Comparison of ENCODE assay signal across 20 cellular contexts in the genomic region with DNA sequence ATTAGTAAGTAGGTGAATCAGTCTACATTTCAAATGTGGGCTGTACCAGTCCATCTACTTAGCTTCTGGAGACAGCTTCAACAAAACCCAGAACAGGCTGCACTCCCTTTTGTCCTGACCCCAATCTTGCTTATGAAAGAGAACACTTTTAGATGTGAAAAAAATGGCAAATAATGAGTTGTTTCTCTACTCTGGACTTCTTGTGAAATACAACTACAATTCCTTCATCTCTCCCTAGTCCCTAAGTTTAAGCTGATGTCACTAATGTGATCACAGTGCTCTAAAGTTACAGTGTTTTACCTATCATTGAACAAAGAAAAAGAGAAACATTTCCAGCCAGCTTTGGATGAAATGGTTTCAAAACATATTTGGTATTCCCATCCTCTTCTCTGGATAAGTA.
DNase-seq lines count a peak whose midpoint lies in the region; TF ChIP-seq lines count a peak whose summit lies in the region.
"Had no signal": no experiment of that assay in that cellular context is flagged by ENCODE, and none has a peak within 500 bp of the region (broad histone marks: within the 10 kb centered on the region; RNA-seq: fewer than 3 reads in every experiment).

No MANE protein-coding gene starts in this region.

- H3K27me3 ChIP-seq in A673 (replicated peaks; ENCODE audit: insufficient read depth, low read depth, low read length, poor library complexity) = no peaks in the 10 kb centered on the region
- H3K27me3 ChIP-seq: BLaER1 treated with 17β-estradiol and CSF1 and Interleukin-3, amounts not matched to agents 10 nM and 100 nM; MG63 had no signal

- no peak overlapping the region for H3K4me3 Mint-ChIP-seq in chondrocyte (ENCODE audit: unreplicated experiment)
- H3K4me3 Mint-ChIP-seq in neural crest cell = peak overlapping the region; percentile 25
- H3K4me3 Mint-ChIP-seq: CD8-positive, alpha-beta T cell had no signal

- H3K9me3 Mint-ChIP-seq in chondrocyte (ENCODE audit: low read depth) (no peaks in the 10 kb centered on the region), neural crest cell (no peaks in the 10 kb centered on the region)
- H3K9me3 Mint-ChIP-seq: CD8-positive, alpha-beta T cell had no signal

- no peaks in the 10 kb centered on the region for H3K27me3 Mint-ChIP-seq in chondrocyte (ENCODE audit: low read depth)
- no peaks in the 10 kb centered on the region for H3K27me3 Mint-ChIP-seq in neural crest cell (ENCODE audit: low read depth)

- intact Hi-C loops in A673 (cut with micrococcal nuclease; ENCODE audit: unreplicated experiment) = loop anchor here (10.0 kb wide), 1 partner anchor 76 kb away; no protein-coding TSS in a partner anchor

- BruUV-seq in A673 (replicated peaks; lab: Mats Ljungman, UMichigan) = no TSS peak

- peaks cover 71% of the 10 kb centered on the region for H3K4me1 ChIP-seq in A673 (ENCODE audit: insufficient read depth, low read length, poor library complexity, severe bottlenecking)

- TF ChIP-seq CTCF in A673 (conservative IDR thresholded peaks at IDR 0.05; ENCODE audit: low read depth, low read length) = no peak
- no peak for TF ChIP-seq CTCF in chondrocyte (IDR thresholded peaks at IDR 0.05)
- no peak for TF ChIP-seq CTCF in neural crest cell (conservative IDR thresholded peaks at IDR 0.05)

- H3K36me3 Mint-ChIP-seq in chondrocyte (ENCODE audit: low read depth) (no peaks in the 10 kb centered on the region), neural crest cell (ENCODE audit: low read depth) (no peaks in the 10 kb centered on the region)
- H3K36me3 Mint-ChIP-seq: CD8-positive, alpha-beta T cell had no signal

- H3K4me1 Mint-ChIP-seq in chondrocyte (ENCODE audit: low read depth) = peaks cover 53% of the 10 kb centered on the region
- peaks cover 77% of the 10 kb centered on the region for H3K4me1 Mint-ChIP-seq in neural crest cell

- CTCF ChIA-PET in A673 (lab: Charles Lee) = interaction anchor here (1.4 kb wide), 1 partner anchor 197 kb away, joined by 5 read pairs; no protein-coding TSS in a partner anchor

- DNase-seq in NCI-H1092 treated with DMSO at 0.1 percent for 48 hours (lab: John Stamatoyannopoulos, UW) (peak; percentile 21), NCI-H1092 (lab: John Stamatoyannopoulos, UW) (no peak), A673 (ENCODE audit: low spot score) (no peak), chondrocyte (ENCODE audit: low spot score) (no peak), neural crest cell (ENCODE audit: low read depth, low spot score) (no peak), NCI-H1436 treated with DMSO at 0.1 percent for 48 hours (lab: John Stamatoyannopoulos, UW) (no peak), DMS114 treated with DMSO at 0.1 percent for 48 hours (lab: John Stamatoyannopoulos, UW; ENCODE audit: unreplicated experiment) (no peak), NCI-H2227 treated with DMSO at 0.1 percent for 48 hours (lab: John Stamatoyannopoulos, UW) (no peak)
- DNase-seq: Calu3; CD8-positive, alpha-beta T cell; GDM1; MG63; NCI-H1436; NCI-H1930; NCI-H2171 treated with DMSO at 0.1 percent for 48 hours; NCI-H446 treated with DMSO at 0.1 percent for 48 hours; NK-92 treated with Interleukin-12 subunit alpha and Interleukin-12 subunit beta, amount 100 ng/mL, for 24 hours had no signal

- peak overlapping the region; percentile 34 for H3K27ac ChIP-seq in A673 (ENCODE audit: low read depth, low read length, poor library complexity, severe bottlenecking)
- H3K27ac ChIP-seq: 22Rv1; BLaER1 treated with 17β-estradiol and CSF1 and Interleukin-3, amounts not matched to agents 10 nM and 100 nM; RWPE1 had no signal

- POLR2A ChIA-PET in A673 (lab: Charles Lee; ENCODE audit: low non-redundant PET) = no interaction called here

- no peak overlapping the region for H3K4me3 ChIP-seq in A673 (ENCODE audit: low read depth, low read length, poor library complexity, severe bottlenecking)
- H3K4me3 ChIP-seq: BLaER1 treated with 17β-estradiol and CSF1 and Interleukin-3, amounts not matched to agents 10 nM and 100 nM; MG63 had no signal

- H3K36me3 ChIP-seq in A673 (ENCODE audit: insufficient read depth, low read length, poor library complexity, severe bottlenecking) = no peaks in the 10 kb centered on the region
- H3K36me3 ChIP-seq: BLaER1 treated with 17β-estradiol and CSF1 and Interleukin-3, amounts not matched to agents 10 nM and 100 nM; MG63 had no signal

- H3K9me3 ChIP-seq in A673 (ENCODE audit: low read depth, low read length, poor library complexity, severe bottlenecking) = no peaks in the 10 kb centered on the region
- H3K9me3 ChIP-seq: BLaER1 treated with 17β-estradiol and CSF1 and Interleukin-3, amounts not matched to agents 10 nM and 100 nM; MG63 had no signal

- H3K27ac Mint-ChIP-seq in chondrocyte (ENCODE audit: unreplicated experiment) (peak overlapping the region; percentile 45), neural crest cell (ENCODE audit: unreplicated experiment) (peak overlapping the region; percentile 10)
- H3K27ac Mint-ChIP-seq: CD8-positive, alpha-beta T cell had no signal
